18 cellular contexts compared by ENCODE assay signal in the genomic region with DNA sequence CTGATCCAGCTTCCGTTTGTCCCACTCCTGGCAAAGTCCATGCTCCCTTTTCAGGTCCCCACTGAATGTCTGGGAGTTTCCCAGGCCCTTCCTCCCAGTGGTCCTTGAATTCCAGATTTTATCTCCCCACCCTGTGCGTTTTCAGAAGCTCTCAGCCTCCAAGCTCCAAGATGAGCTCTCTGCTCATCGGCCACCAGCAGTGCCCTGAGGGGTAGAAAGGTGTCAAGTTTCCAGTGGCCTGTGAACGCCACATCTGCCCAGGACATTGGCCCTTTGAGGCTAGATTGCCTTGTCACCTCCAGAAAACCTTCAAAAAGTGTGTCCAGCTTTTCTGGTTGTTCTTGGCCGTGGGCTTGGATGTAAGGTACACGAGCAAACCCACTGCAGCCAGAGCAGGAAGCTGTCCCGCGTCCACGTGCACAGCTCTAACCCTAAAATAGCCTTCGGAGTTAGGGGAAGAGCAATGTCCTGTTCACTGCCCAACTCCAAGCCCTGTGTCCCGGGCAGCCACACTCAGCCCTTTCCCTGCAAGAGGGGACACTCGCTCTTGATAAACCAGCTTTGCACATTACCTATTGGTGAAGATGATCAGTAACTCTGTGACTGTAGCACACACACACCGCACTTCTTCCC. TPM values are rescaled to one million over a fixed set of nuclear protein-coding genes. Genes with fewer than 3 reads are reported as not detected.
"Had no signal": no experiment of that assay in that cellular context is flagged by ENCODE, and none has a peak within 500 bp of the region (broad histone marks: within the 10 kb centered on the region; RNA-seq: fewer than 3 reads in every experiment).

No MANE protein-coding gene starts in this region.

- H3K27me3 Mint-ChIP-seq: activated naive CD8-positive, alpha-beta T cell treated with anti-CD3 and anti-CD28 coated beads, Interleukin-2, amount 10 ng/mL, durations not matched to agents 7 days and 5 days; brain had no signal

- H3K36me3 ChIP-seq: left lung had no signal

- DNase-seq: activated CD4-positive, CD25-positive, alpha-beta regulatory T cell; activated naive CD8-positive, alpha-beta T cell treated with anti-CD3 and anti-CD28 coated beads, Interleukin-2, amount 10 ng/mL, durations not matched to agents 7 days and 5 days; effector memory CD4-positive, alpha-beta T cell; foreskin keratinocyte; head of caudate nucleus; stimulated activated CD4-positive, alpha-beta T cell treated with anti-CD3 and anti-CD28 coated beads, Interleukin-12 subunit alpha, Interleukin-12 subunit beta, amount 100 ng/mL, for 4 hours; stimulated activated CD4-positive, alpha-beta T cell treated with anti-CD3 and anti-CD28 coated beads, Interleukin-2, amount 100 ng/mL, for 24 hours had no signal

- H3K36me3 Mint-ChIP-seq: activated naive CD8-positive, alpha-beta T cell treated with anti-CD3 and anti-CD28 coated beads, Interleukin-2, amount 10 ng/mL, durations not matched to agents 7 days and 5 days; brain; memory B cell; stimulated activated effector memory CD8-positive, alpha-beta T cell treated with anti-CD3 and anti-CD28 coated beads, Interleukin-12 subunit alpha, Interleukin-12 subunit beta, amount 100 ng/mL, for 72 hours had no signal

- H3K4me1 Mint-ChIP-seq: activated naive CD8-positive, alpha-beta T cell treated with anti-CD3 and anti-CD28 coated beads, Interleukin-2, amount 10 ng/mL, durations not matched to agents 7 days and 5 days; brain; memory B cell; stimulated activated effector memory CD8-positive, alpha-beta T cell treated with anti-CD3 and anti-CD28 coated beads, Interleukin-12 subunit alpha, Interleukin-12 subunit beta, amount 100 ng/mL, for 72 hours had no signal

- H3K4me3 Mint-ChIP-seq: activated naive CD8-positive, alpha-beta T cell treated with anti-CD3 and anti-CD28 coated beads, Interleukin-2, amount 10 ng/mL, durations not matched to agents 7 days and 5 days; activated T-helper 1 cell treated with anti-CD3 and anti-CD28 coated beads, Interleukin-12 subunit alpha, Interleukin-12 subunit beta, Interleukin-2, Interleukin-4 antibody, amounts not matched to agents 30 ng/mL and 10 ng/mL and 1 ng/mL, durations not matched to agents 14 hours and 24 hours and 36 hours; brain; dendritic cell treated with granulocyte-macrophage colony-stimulating factor and Interleukin-4, amounts not matched to agents 40 ng/mL and 50 ng/mL, for 4 days; memory B cell; nephron; stimulated activated effector memory CD8-positive, alpha-beta T cell treated with anti-CD3 and anti-CD28 coated beads, Interleukin-12 subunit alpha, Interleukin-12 subunit beta, amount 100 ng/mL, for 72 hours had no signal

- H3K27me3 ChIP-seq: left lung had no signal

- H3K9me3 ChIP-seq: left lung had no signal

- H3K27ac ChIP-seq: foreskin keratinocyte, left lung had no signal

- H3K9me3 Mint-ChIP-seq: activated naive CD8-positive, alpha-beta T cell treated with anti-CD3 and anti-CD28 coated beads, Interleukin-2, amount 10 ng/mL, durations not matched to agents 7 days and 5 days; activated T-helper 1 cell treated with anti-CD3 and anti-CD28 coated beads, Interleukin-12 subunit alpha, Interleukin-12 subunit beta, Interleukin-2, Interleukin-4 antibody, amounts not matched to agents 30 ng/mL and 10 ng/mL and 1 ng/mL, durations not matched to agents 14 hours and 24 hours and 36 hours; brain; dendritic cell treated with granulocyte-macrophage colony-stimulating factor and Interleukin-4, amounts not matched to agents 40 ng/mL and 50 ng/mL, for 4 days; memory B cell; stimulated activated effector memory CD8-positive, alpha-beta T cell treated with anti-CD3 and anti-CD28 coated beads, Interleukin-12 subunit alpha, Interleukin-12 subunit beta, amount 100 ng/mL, for 72 hours had no signal

- ATAC-seq: foreskin keratinocyte; left lung; stimulated activated effector memory CD8-positive, alpha-beta T cell treated with anti-CD3 and anti-CD28 coated beads, Interleukin-12 subunit alpha, Interleukin-12 subunit beta, amount 100 ng/mL, for 72 hours had no signal

- H3K4me1 ChIP-seq: foreskin keratinocyte, left lung had no signal

- H3K27ac Mint-ChIP-seq: activated naive CD8-positive, alpha-beta T cell treated with anti-CD3 and anti-CD28 coated beads, Interleukin-2, amount 10 ng/mL, durations not matched to agents 7 days and 5 days; activated T-helper 1 cell treated with anti-CD3 and anti-CD28 coated beads, Interleukin-12 subunit alpha, Interleukin-12 subunit beta, Interleukin-2, Interleukin-4 antibody, amounts not matched to agents 30 ng/mL and 10 ng/mL and 1 ng/mL, durations not matched to agents 14 hours and 24 hours and 36 hours; brain; dendritic cell treated with granulocyte-macrophage colony-stimulating factor and Interleukin-4, amounts not matched to agents 40 ng/mL and 50 ng/mL, for 4 days; memory B cell; nephron; stimulated activated effector memory CD8-positive, alpha-beta T cell treated with anti-CD3 and anti-CD28 coated beads, Interleukin-12 subunit alpha, Interleukin-12 subunit beta, amount 100 ng/mL, for 72 hours had no signal

- H3K4me3 ChIP-seq: left lung had no signal

RNA-seq across cellular contexts. Expression of a gene that starts 10.9 kb away (rescaled TPM):
- total RNA-seq: activated CD8-positive, alpha-beta memory T cell treated with anti-CD3 and anti-CD28 coated beads for 36 hours; activated T-helper 1 cell treated with anti-CD3 and anti-CD28 coated beads, Interleukin-12 subunit alpha, Interleukin-12 subunit beta, Interleukin-2, Interleukin-4 antibody, amounts not matched to agents 30 ng/mL and 10 ng/mL and 1 ng/mL, durations not matched to agents 14 hours and 24 hours and 36 hours; foreskin keratinocyte; left lung; omental fat pad; pulmonary artery endothelial cell; T-helper 2 cell treated with Interferon-gamma antibody and Interleukin-4, amounts not matched to agents 100 ng/mL and 5 ng/mL, for 36 hours had no signal
